ENCODE assay signal across 1 cellular context in genomic region chr21:26099610-26100219, GRCh38.
A peak's percentile ranks its signal among the peaks of the same experiment; 100 is the strongest.
TF ChIP-seq lines count a peak whose summit lies in the region.

No MANE protein-coding gene starts in this region.

TF ChIP-seq in K562, 482 proteins besides CTCF, POLR2A, EP300 and RAD21 (continued from another document and continues in another):
- TF ChIP-seq NR2F6 (CRISPR knock-in tag; IDR thresholded peaks at IDR 0.05): no peak
- no peak for TF ChIP-seq MITF (IDR thresholded peaks at IDR 0.05)
- no peak for TF ChIP-seq HNRNPLL (IDR thresholded peaks at IDR 0.05; ENCODE audit: low read depth, low read length, poor library complexity, severe bottlenecking)
- no peak for TF ChIP-seq ARHGAP35 (IDR thresholded peaks at IDR 0.05; ENCODE audit: partially characterized antibody)
- TF ChIP-seq TEAD1 (CRISPR knock-in tag; IDR thresholded peaks at IDR 0.05): peak in 1 of 2 experiments; percentile 54; a peak in 1 of 4 replicates
- peak; percentile 68 for TF ChIP-seq EP400 (IDR thresholded peaks at IDR 0.05)
- TF ChIP-seq HDGF (IDR thresholded peaks at IDR 0.05): no peak
- 0 out of 2 replicates have a peak, but pooled peaks have one; percentile 24 for TF ChIP-seq ZNF830 (CRISPR knock-in tag; IDR thresholded peaks at IDR 0.05)
- no peak for TF ChIP-seq TCF7 (IDR thresholded peaks at IDR 0.05; ENCODE audit: borderline replicate concordance)
- TF ChIP-seq ZNF384 (IDR thresholded peaks at IDR 0.05; ENCODE audit: low read depth, low read length): no peak
- TF ChIP-seq GTF2A2 (tag; IDR thresholded peaks at IDR 0.05): 0 out of 2 replicates have a peak, but pooled peaks have one; percentile 14
- TF ChIP-seq ZBED1 (IDR thresholded peaks at IDR 0.05): no peak
- TF ChIP-seq GATA2 (CRISPR knock-in tag; IDR thresholded peaks at IDR 0.05): no peak
- TF ChIP-seq TGIF2 (CRISPR knock-in tag; IDR thresholded peaks at IDR 0.05): no peak
- no peak for TF ChIP-seq ZNF77 (CRISPR knock-in tag; IDR thresholded peaks at IDR 0.05)
- TF ChIP-seq, protein P1, sequence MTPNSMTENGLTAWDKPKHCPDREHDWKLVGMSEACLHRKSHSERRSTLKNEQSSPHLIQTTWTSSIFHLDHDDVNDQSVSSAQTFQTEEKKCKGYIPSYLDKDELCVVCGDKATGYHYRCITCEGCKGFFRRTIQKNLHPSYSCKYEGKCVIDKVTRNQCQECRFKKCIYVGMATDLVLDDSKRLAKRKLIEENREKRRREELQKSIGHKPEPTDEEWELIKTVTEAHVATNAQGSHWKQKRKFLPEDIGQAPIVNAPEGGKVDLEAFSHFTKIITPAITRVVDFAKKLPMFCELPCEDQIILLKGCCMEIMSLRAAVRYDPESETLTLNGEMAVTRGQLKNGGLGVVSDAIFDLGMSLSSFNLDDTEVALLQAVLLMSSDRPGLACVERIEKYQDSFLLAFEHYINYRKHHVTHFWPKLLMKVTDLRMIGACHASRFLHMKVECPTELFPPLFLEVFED (CRISPR knock-in tag; conservative IDR thresholded peaks at IDR 0.05): 0 out of 2 replicates have a peak, but pooled peaks have one; percentile 32
- no peak for TF ChIP-seq NR2C2 (CRISPR knock-in tag; IDR thresholded peaks at IDR 0.05)
- peak; percentile 39; the same call in 1 of the 2 replicates for TF ChIP-seq NR2C2 (tag; IDR thresholded peaks at IDR 0.05)
- no peak for TF ChIP-seq NFE2 (IDR thresholded peaks at IDR 0.05; ENCODE audit: low read depth)
- TF ChIP-seq HCFC1 (IDR thresholded peaks at IDR 0.05; ENCODE audit: low read depth, low read length): no peak
- no peak for TF ChIP-seq THRAP3 (IDR thresholded peaks at IDR 0.05; ENCODE audit: borderline replicate concordance)
- TF ChIP-seq ZNF165 (CRISPR knock-in tag; IDR thresholded peaks at IDR 0.05; ENCODE audit: borderline replicate concordance): 0 out of 2 replicates have a peak, but pooled peaks have one; percentile 27
- TF ChIP-seq NCOA1 (IDR thresholded peaks at IDR 0.05; ENCODE audit: low read depth): no peak
- TF ChIP-seq FOXA3 (CRISPR knock-in tag; conservative IDR thresholded peaks at IDR 0.05 in 1 of 2, IDR thresholded peaks at IDR 0.05 in 1 of 2): 0 out of 4 replicates have a peak, but pooled peaks of 1 of the 2 experiments have one; percentile 12
- TF ChIP-seq FOXM1 (IDR thresholded peaks at IDR 0.05; ENCODE audit: low read depth): no peak
- no peak for TF ChIP-seq FOXM1 (CRISPR knock-in tag; IDR thresholded peaks at IDR 0.05; ENCODE audit: low read depth)
- no peak for TF ChIP-seq ATF1 (CRISPR knock-in tag; IDR thresholded peaks at IDR 0.05)
- TF ChIP-seq ATF1 (tag; IDR thresholded peaks at IDR 0.05): no peak
- TF ChIP-seq KLF1 (tag; IDR thresholded peaks at IDR 0.05): no peak
- TF ChIP-seq HIVEP1 (CRISPR knock-in tag; IDR thresholded peaks at IDR 0.05): 0 out of 2 replicates have a peak, but pooled peaks have one; percentile 76
- 0 out of 2 replicates have a peak, but pooled peaks have one; percentile 16 for TF ChIP-seq ZFP1 (CRISPR knock-in tag; IDR thresholded peaks at IDR 0.05)
- TF ChIP-seq, protein P2, sequence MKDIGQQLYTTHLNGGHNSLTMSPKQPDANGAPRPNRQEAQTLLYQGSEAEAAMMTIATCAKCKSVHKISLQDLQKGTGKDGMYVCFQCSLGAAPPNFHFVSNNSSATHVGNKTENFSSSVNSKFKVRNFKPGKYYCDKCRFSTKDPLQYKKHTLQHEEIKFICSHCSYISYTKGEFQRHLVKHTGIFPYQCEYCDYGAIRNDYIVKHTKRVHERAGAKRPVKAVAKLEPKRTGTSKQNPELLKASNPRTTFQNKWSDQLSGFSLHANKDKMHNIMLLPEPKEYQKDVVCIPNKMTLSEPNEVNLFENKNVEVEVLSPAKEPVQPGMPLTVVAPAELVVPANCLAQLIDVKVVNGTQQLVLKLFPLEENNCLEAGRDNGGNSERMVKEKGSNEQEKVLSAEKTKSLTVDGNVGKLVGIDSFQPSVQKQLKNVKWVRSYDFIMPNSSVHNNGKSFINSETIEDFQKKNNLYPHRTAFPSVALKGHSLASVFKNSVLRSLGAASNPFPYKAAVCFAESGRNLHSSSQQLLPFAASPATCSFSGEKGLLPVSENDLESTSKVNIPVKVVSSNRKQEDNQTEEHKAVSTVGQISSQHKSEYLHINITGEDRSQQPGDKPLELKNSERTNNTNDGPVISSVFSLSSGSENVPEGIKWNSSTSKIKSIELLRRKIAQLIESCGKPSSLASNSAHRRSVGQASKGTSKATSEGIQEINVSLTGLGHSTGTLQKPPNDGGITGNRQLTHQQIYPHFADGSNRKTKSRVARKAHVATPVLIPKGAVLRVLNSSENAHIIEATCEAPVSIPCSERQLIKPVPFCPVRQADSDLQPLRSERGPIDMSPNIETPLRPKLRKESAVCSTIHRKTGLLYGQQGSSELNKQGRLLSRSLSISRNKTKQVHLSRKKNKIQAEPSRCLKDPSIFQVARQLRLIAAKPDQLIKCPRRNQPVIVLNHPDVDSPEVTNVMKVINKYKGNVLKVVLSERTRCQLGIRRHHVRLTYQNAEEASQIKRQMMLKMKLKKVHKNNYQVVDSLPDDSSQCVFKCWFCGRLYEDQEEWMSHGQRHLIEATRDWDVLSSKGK (CRISPR knock-in tag; IDR thresholded peaks at IDR 0.05): no peak
- peak; percentile 86 for TF ChIP-seq ZNF197 (CRISPR knock-in tag; IDR thresholded peaks at IDR 0.05; ENCODE audit: low read depth)
- TF ChIP-seq ZNF76 (CRISPR knock-in tag; IDR thresholded peaks at IDR 0.05; ENCODE audit: borderline replicate concordance): 0 out of 2 replicates have a peak, but pooled peaks have one; percentile 61
- TF ChIP-seq, protein P3, sequence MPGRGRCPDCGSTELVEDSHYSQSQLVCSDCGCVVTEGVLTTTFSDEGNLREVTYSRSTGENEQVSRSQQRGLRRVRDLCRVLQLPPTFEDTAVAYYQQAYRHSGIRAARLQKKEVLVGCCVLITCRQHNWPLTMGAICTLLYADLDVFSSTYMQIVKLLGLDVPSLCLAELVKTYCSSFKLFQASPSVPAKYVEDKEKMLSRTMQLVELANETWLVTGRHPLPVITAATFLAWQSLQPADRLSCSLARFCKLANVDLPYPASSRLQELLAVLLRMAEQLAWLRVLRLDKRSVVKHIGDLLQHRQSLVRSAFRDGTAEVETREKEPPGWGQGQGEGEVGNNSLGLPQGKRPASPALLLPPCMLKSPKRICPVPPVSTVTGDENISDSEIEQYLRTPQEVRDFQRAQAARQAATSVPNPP (IDR thresholded peaks at IDR 0.05; ENCODE audit: borderline replicate concordance, insufficient read depth, insufficient read length): no peak
- TF ChIP-seq MTA1 (IDR thresholded peaks at IDR 0.05; ENCODE audit: borderline replicate concordance): no peak
- TF ChIP-seq ESRRA (IDR thresholded peaks at IDR 0.05; ENCODE audit: borderline replicate concordance, low read depth): no peak
- no peak for TF ChIP-seq JUN (IDR thresholded peaks at IDR 0.05; ENCODE audit: borderline replicate concordance, low read depth, low read length)
- TF ChIP-seq JUN (CRISPR knock-in tag; IDR thresholded peaks at IDR 0.05; ENCODE audit: borderline replicate concordance): no peak
- no peak for TF ChIP-seq ELF2 (CRISPR knock-in tag; IDR thresholded peaks at IDR 0.05)
- TF ChIP-seq ZNF121 (CRISPR knock-in tag; conservative IDR thresholded peaks at IDR 0.05): no peak
- no peak for TF ChIP-seq TRIM28 (IDR thresholded peaks at IDR 0.05)
- peak; percentile 34; the same call in 1 of the 2 replicates for TF ChIP-seq ZNF584 (CRISPR knock-in tag; IDR thresholded peaks at IDR 0.05; ENCODE audit: low read depth)
- no peak for TF ChIP-seq CHCHD3 (CRISPR knock-in tag; IDR thresholded peaks at IDR 0.05)
- TF ChIP-seq ATF7 (IDR thresholded peaks at IDR 0.05): no peak
- peak; percentile 97 for TF ChIP-seq MYC (IDR thresholded peaks at IDR 0.05; ENCODE audit: low read depth, low read length)
- TF ChIP-seq MYC (CRISPR knock-in tag; IDR thresholded peaks at IDR 0.05; ENCODE audit: borderline replicate concordance, low read depth): no peak
- TF ChIP-seq ZFP30 (CRISPR knock-in tag; IDR thresholded peaks at IDR 0.05; ENCODE audit: borderline replicate concordance): no peak
- TF ChIP-seq, protein P4, sequence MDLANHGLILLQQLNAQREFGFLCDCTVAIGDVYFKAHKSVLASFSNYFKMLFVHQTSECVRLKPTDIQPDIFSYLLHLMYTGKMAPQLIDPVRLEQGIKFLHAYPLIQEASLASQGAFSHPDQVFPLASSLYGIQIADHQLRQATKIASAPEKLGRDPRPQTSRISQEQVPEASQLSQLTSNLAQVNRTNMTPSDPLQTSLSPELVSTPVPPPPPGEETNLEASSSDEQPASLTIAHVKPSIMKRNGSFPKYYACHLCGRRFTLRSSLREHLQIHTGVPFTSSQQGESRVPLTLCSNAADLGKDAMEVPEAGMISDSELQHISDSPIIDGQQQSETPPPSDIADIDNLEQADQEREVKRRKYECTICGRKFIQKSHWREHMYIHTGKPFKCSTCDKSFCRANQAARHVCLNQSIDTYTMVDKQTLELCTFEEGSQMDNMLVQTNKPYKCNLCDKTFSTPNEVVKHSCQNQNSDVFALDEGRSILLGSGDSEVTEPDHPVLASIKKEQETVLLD (IDR thresholded peaks at IDR 0.05): no peak
- peak; percentile 86 for TF ChIP-seq ZNF586 (CRISPR knock-in tag; conservative IDR thresholded peaks at IDR 0.05)
- TF ChIP-seq, protein P5, sequence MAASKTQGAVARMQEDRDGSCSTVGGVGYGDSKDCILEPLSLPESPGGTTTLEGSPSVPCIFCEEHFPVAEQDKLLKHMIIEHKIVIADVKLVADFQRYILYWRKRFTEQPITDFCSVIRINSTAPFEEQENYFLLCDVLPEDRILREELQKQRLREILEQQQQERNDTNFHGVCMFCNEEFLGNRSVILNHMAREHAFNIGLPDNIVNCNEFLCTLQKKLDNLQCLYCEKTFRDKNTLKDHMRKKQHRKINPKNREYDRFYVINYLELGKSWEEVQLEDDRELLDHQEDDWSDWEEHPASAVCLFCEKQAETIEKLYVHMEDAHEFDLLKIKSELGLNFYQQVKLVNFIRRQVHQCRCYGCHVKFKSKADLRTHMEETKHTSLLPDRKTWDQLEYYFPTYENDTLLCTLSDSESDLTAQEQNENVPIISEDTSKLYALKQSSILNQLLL (CRISPR knock-in tag; IDR thresholded peaks at IDR 0.05; ENCODE audit: borderline replicate concordance): no peak
- TF ChIP-seq, protein P6, sequence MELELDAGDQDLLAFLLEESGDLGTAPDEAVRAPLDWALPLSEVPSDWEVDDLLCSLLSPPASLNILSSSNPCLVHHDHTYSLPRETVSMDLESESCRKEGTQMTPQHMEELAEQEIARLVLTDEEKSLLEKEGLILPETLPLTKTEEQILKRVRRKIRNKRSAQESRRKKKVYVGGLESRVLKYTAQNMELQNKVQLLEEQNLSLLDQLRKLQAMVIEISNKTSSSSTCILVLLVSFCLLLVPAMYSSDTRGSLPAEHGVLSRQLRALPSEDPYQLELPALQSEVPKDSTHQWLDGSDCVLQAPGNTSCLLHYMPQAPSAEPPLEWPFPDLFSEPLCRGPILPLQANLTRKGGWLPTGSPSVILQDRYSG (tag; conservative IDR thresholded peaks at IDR 0.05; ENCODE audit: low read depth): no peak
- no peak for TF ChIP-seq RFX1 (IDR thresholded peaks at IDR 0.05)
- TF ChIP-seq ZNF134 (CRISPR knock-in tag; conservative IDR thresholded peaks at IDR 0.05): 0 out of 2 replicates have a peak, but pooled peaks have one; percentile 36
